Comparison of ENCODE assay signal across 8 cellular contexts in the genomic region with DNA sequence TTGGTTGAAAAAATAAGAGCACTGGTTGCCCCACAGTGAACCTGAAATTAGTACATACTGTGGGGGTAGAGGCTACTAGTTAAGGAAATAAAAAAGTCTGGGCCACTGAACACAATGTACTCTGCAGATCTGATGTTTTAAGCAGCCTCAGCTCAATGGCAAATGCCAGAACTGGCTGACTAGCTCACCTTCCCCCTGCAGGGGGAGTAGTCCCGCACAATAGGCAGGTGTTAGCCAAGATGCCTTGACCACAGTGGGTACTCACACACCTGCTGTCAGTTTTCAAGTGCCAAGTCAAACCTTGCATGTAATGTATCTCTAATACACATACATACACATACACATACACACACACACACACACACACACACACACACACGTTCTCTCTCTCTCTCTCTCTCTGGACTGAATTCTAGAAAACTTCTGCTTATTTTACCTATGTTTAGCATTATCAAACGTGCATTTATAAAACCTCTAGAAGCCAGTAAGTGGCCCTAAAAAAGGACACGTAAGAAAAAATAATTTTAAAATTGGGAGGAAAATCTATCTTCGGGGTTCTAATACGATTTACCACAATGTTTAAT. TPM values are rescaled to one million over a fixed set of nuclear protein-coding genes. Genes with fewer than 3 reads are reported as not detected.
DNase-seq lines count a peak whose midpoint lies in the region; ATAC-seq and TF ChIP-seq lines count a peak whose summit lies in the region.

No MANE protein-coding gene starts in this region.

- intact Hi-C loops in prostate gland (cut with DNase I), result no loop called here

- no peaks in the 10 kb centered on the region for H3K9me3 ChIP-seq in prostate gland

- no peaks in the 10 kb centered on the region for H3K4me1 ChIP-seq in prostate gland (replicated peaks)

- peaks cover 4% of the 10 kb centered on the region for H3K4me1 Mint-ChIP-seq in endothelial cell (ENCODE audit: unreplicated experiment)

- no peaks in the 10 kb centered on the region for H3K9me3 Mint-ChIP-seq in endothelial cell (ENCODE audit: unreplicated experiment)

- H3K4me3 ChIP-seq in Jurkat, Clone E6-1 (ENCODE audit: low read length), result no peak overlapping the region
- H3K4me3 ChIP-seq in prostate gland, result no peak overlapping the region

- no peak for TF ChIP-seq POLR2A in prostate gland (IDR thresholded peaks at IDR 0.05)

- H3K27ac Mint-ChIP-seq in endothelial cell (ENCODE audit: unreplicated experiment), result no peak overlapping the region

- DNase-seq in DMS153 (lab: John Stamatoyannopoulos, UW) (peak; percentile 59), SW480 (ENCODE audit: low spot score) (peak; percentile 35), endothelial cell (ENCODE audit: low spot score) (peak; percentile 66), prostate gland (ENCODE audit: low spot score) (peak; percentile 50), dedifferentiated amniotic fluid mesenchymal stem cell (ENCODE audit: extremely low spot score) (no peak)
- DNase-seq in Jurkat, Clone E6-1 (ENCODE audit: low read depth, low spot score), result peak; percentile 51

- no peaks in the 10 kb centered on the region for H3K27me3 Mint-ChIP-seq in endothelial cell (ENCODE audit: unreplicated experiment)

- H3K4me3 Mint-ChIP-seq in endothelial cell (ENCODE audit: unreplicated experiment), result no peak overlapping the region

- peak; percentile 69 for ATAC-seq in GM19351 (IDR thresholded peaks at IDR 0.05; ENCODE audit: unreplicated experiment)
- ATAC-seq in HG02763 (IDR thresholded peaks at IDR 0.05; ENCODE audit: unreplicated experiment), result no peak

- WGBS in prostate gland, result 73% methylated on average over 6 of the region's 6 CpGs

- peaks cover 6% of the 10 kb centered on the region for H3K36me3 Mint-ChIP-seq in endothelial cell (ENCODE audit: low read depth, unreplicated experiment)

- no peaks in the 10 kb centered on the region for H3K36me3 ChIP-seq in prostate gland

- H3K27ac ChIP-seq in prostate gland, result no peak overlapping the region

- H3K27me3 ChIP-seq in prostate gland (replicated peaks; ENCODE audit: insufficient read depth), result no peaks in the 10 kb centered on the region

- peak; percentile 46 for TF ChIP-seq CTCF in endothelial cell (IDR thresholded peaks at IDR 0.05; ENCODE audit: unreplicated experiment)
- peak in 3 of 4 experiments; percentile 26 to 56 (median 49) for TF ChIP-seq CTCF in prostate gland (IDR thresholded peaks at IDR 0.05)

RNA-seq across cellular contexts. Expression of gene GMDS, which starts 36.1 kb away (rescaled TPM):
- polyA plus RNA-seq in Jurkat, Clone E6-1 (2012; ENCODE audit: insufficient read depth, insufficient read length), result 59.5 TPM
- total RNA-seq in endothelial cell (ENCODE audit: unreplicated experiment) (36.0 TPM), prostate gland (10 to 100 TPM; 24.9 to 29.9 TPM)
